Comparison of ENCODE assay signal across 9 cellular contexts in genomic region chr22:41589260-41589600, GRCh38. TPM values are rescaled to one million over a fixed set of nuclear protein-coding genes. Genes with fewer than 3 reads are reported as not detected.
DNase-seq lines count a peak whose midpoint lies in the region; ATAC-seq lines count a peak whose summit lies in the region.
"Had no signal": no experiment of that assay in that cellular context is flagged by ENCODE, and none has a peak within 500 bp of the region (broad histone marks: within the 10 kb centered on the region; RNA-seq: fewer than 3 reads in every experiment).

No MANE protein-coding gene starts in this region.

- peak; percentile 27 for ATAC-seq in GM21723 (IDR thresholded peaks at IDR 0.05; ENCODE audit: unreplicated experiment)

- DNase-seq in D341Med (ENCODE audit: low spot score) (peak; percentile 57), RPMI8226 (peak; percentile 16), putamen (ENCODE audit: low spot score) (no peak), superior temporal gyrus (ENCODE audit: extremely low spot score) (no peak), occipital lobe (lab: John Stamatoyannopoulos, UW) (no peak)

- H3K4me1 ChIP-seq in endocrine pancreas (ENCODE audit: control insufficient read depth, insufficient read depth, low read length) (no peaks in the 10 kb centered on the region), muscle layer of colon (ENCODE audit: insufficient read depth, low read length) (peaks cover 10% of the 10 kb centered on the region)

- H3K36me3 ChIP-seq in endocrine pancreas (ENCODE audit: control insufficient read depth, insufficient read depth, low read length), result no peaks in the 10 kb centered on the region
- H3K36me3 ChIP-seq in muscle layer of colon (ENCODE audit: insufficient read depth, low read length), result peaks cover 8% of the 10 kb centered on the region

- H3K9me3 ChIP-seq in endocrine pancreas (ENCODE audit: control insufficient read depth, low read length) (no peaks in the 10 kb centered on the region), muscle layer of colon (ENCODE audit: low read length) (no peaks in the 10 kb centered on the region)

- H3K27me3 ChIP-seq in endocrine pancreas (ENCODE audit: control insufficient read depth, insufficient read depth, low read length) (no peaks in the 10 kb centered on the region), muscle layer of colon (ENCODE audit: control insufficient read depth in 1 of 2, insufficient read depth in 2 of 2, low read length in 2 of 2) (no peaks in the 10 kb centered on the region)

- peak overlapping the region; percentile 88 for H3K9ac ChIP-seq in endocrine pancreas (ENCODE audit: control insufficient read depth, insufficient read depth, low read length)
- H3K9ac ChIP-seq in muscle layer of colon (ENCODE audit: low read length), result peak overlapping the region; percentile 18

- H3K27ac ChIP-seq in muscle layer of colon (ENCODE audit: low read depth, low read length), result peak overlapping the region; percentile 72

- H3K4me3 ChIP-seq in endocrine pancreas (ENCODE audit: control insufficient read depth, insufficient read depth, low read length) (peak overlapping the region; percentile 50), muscle layer of colon (ENCODE audit: low read depth in 1 of 2, low read length in 2 of 2) (peak overlapping the region; percentile 74 to 96)

RNA-seq across cellular contexts. Expression of gene PMM1, which starts 0.4 kb away (rescaled TPM):
- 17.2 TPM for total RNA-seq in occipital lobe

RNA-seq across cellular contexts. Expression of gene CSDC2, which starts 28.4 kb away (rescaled TPM):
- total RNA-seq in occipital lobe, result 9.4 TPM
- total RNA-seq: T-helper 2 cell treated with Interferon-gamma antibody and Interleukin-4, amounts not matched to agents 100 ng/mL and 5 ng/mL, for 36 hours had no signal

RNA-seq across cellular contexts. Expression of gene DESI1, which starts 31.6 kb away (rescaled TPM):
- total RNA-seq in occipital lobe, result 18.1 TPM

RNA-seq across cellular contexts. Expression of gene XRCC6, which starts 31.9 kb away (rescaled TPM):
- 208 TPM for total RNA-seq in occipital lobe

RNA-seq across cellular contexts. Expression of gene POLR3H, which starts 45.0 kb away (rescaled TPM):
- total RNA-seq in occipital lobe, result 23.7 TPM

Comparison
In these comparisons a context has a peak if more than half of its experiments do, and no peak if none do; other contexts are left out.
1. DNase-seq: peak in D341Med (single experiment) and RPMI8226 (single experiment); none in putamen (single experiment), superior temporal gyrus (single experiment) and occipital lobe (single experiment).